Comparison of ENCODE assay signal across 18 cellular contexts in the genomic region with DNA sequence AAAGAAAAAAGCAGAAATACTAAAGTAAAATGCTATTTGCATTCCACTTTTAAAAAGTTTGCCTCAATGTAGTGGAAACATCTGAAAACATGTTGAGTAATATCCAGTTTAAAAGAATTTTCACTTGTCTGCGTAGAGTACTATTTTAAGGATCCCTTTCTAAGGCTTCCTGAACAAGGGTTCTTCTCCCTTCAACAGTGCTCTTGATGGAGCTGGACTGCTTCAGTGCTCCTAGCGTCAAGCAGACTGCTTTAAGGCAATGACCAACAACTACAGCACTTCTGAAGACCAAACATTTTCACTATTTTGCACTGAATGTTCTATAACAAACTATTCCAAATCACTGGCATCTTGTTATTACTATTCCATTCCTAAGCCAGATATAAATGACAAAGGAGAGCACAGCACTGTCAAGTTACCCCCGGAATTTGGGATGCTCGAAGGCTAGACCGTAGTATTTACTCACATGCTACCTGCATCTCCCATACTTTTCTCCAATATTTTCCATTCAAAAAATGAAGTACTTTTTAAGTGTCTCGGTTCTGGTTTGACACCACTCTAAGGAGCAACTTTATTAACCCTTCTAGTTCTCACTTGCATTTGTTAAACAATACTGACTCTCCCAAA. TPM values are rescaled to one million over a fixed set of nuclear protein-coding genes. Genes with fewer than 3 reads are reported as not detected.
DNase-seq lines count a peak whose midpoint lies in the region; ATAC-seq, FAIRE-seq and TF ChIP-seq lines count a peak whose summit lies in the region.
"Had no signal": no experiment of that assay in that cellular context is flagged by ENCODE, and none has a peak within 500 bp of the region (broad histone marks: within the 10 kb centered on the region; RNA-seq: fewer than 3 reads in every experiment).

No MANE protein-coding gene starts in this region.

- 71% methylated on average over 6 of the region's 6 CpGs for WGBS in HUES64

- dilution Hi-C loops in keratinocyte (cut with MboI; ENCODE audit: extremely low pct_ligation_motif_present, low sequenced_read_pairs): no loop called here

- peaks cover 3% of the 10 kb centered on the region for H3K36me3 Mint-ChIP-seq in activated naive CD8-positive, alpha-beta T cell
- peaks cover 10% of the 10 kb centered on the region for H3K36me3 Mint-ChIP-seq in activated naive CD8-positive, alpha-beta T cell treated with anti-CD3 and anti-CD28 coated beads for 36 hours

- H3K27me3 ChIP-seq in HUES64 (ENCODE audit: insufficient read depth, low read length) (no peaks in the 10 kb centered on the region), keratinocyte (ENCODE audit: control insufficient read depth, extremely low read depth, insufficient read depth, low read length) (no peaks in the 10 kb centered on the region), upper lobe of right lung (no peaks in the 10 kb centered on the region)
- H3K27me3 ChIP-seq: Peyer's patch had no signal

- no peak for TF ChIP-seq CTCF in keratinocyte (optimal IDR thresholded peaks at IDR 0.05 in 1 of 3, IDR thresholded peaks at IDR 0.05 in 1 of 3, conservative IDR thresholded peaks at IDR 0.05 in 1 of 3; ENCODE audit: extremely low read depth in 1 of 3, insufficient read depth in 2 of 3, low read length in 3 of 3)
- TF ChIP-seq CTCF in upper lobe of right lung (IDR thresholded peaks at IDR 0.05): no peak

- H3K9ac ChIP-seq in HUES64 (ENCODE audit: low read depth, low read length) (no peak overlapping the region), keratinocyte (ENCODE audit: control insufficient read depth, extremely low read depth, insufficient read depth, low read length) (no peak overlapping the region)

- H3K27me3 Mint-ChIP-seq in activated naive CD8-positive, alpha-beta T cell: no peaks in the 10 kb centered on the region
- no peaks in the 10 kb centered on the region for H3K27me3 Mint-ChIP-seq in activated naive CD8-positive, alpha-beta T cell treated with anti-CD3 and anti-CD28 coated beads for 36 hours
- H3K27me3 Mint-ChIP-seq: CD4-positive, CD25-positive, alpha-beta regulatory T cell had no signal

- H3K27ac Mint-ChIP-seq in activated naive CD8-positive, alpha-beta T cell: peak overlapping the region; percentile 46
- no peak overlapping the region for H3K27ac Mint-ChIP-seq in activated naive CD8-positive, alpha-beta T cell treated with anti-CD3 and anti-CD28 coated beads for 36 hours

- no peaks in the 10 kb centered on the region for H3K9me3 Mint-ChIP-seq in activated naive CD8-positive, alpha-beta T cell (ENCODE audit: low read depth)
- no peaks in the 10 kb centered on the region for H3K9me3 Mint-ChIP-seq in activated naive CD8-positive, alpha-beta T cell treated with anti-CD3 and anti-CD28 coated beads for 36 hours
- H3K9me3 Mint-ChIP-seq: CD4-positive, CD25-positive, alpha-beta regulatory T cell had no signal

- no peaks in the 10 kb centered on the region for H3K9me1 ChIP-seq in keratinocyte (ENCODE audit: control insufficient read depth, extremely low read depth, insufficient read depth, low read length)

- H3K4me3 Mint-ChIP-seq in activated naive CD8-positive, alpha-beta T cell: no peak overlapping the region
- H3K4me3 Mint-ChIP-seq in activated naive CD8-positive, alpha-beta T cell treated with anti-CD3 and anti-CD28 coated beads for 36 hours: no peak overlapping the region
- H3K4me3 Mint-ChIP-seq: CD4-positive, CD25-positive, alpha-beta regulatory T cell had no signal

- no peak overlapping the region for H3K4me2 ChIP-seq in keratinocyte (ENCODE audit: control insufficient read depth, extremely low read depth, insufficient read depth, low read depth, low read length)
- H3K4me2 ChIP-seq: A549 had no signal

- no peaks in the 10 kb centered on the region for H4K20me1 ChIP-seq in keratinocyte (ENCODE audit: control insufficient read depth, extremely low read depth, insufficient read depth, low read length)

- H3K4me1 Mint-ChIP-seq in activated naive CD8-positive, alpha-beta T cell (ENCODE audit: low read depth): peaks cover 18% of the 10 kb centered on the region
- peaks cover 19% of the 10 kb centered on the region for H3K4me1 Mint-ChIP-seq in activated naive CD8-positive, alpha-beta T cell treated with anti-CD3 and anti-CD28 coated beads for 36 hours

- H3K4me1 ChIP-seq in HUES64 (ENCODE audit: insufficient read depth, low read length) (peaks cover 32% of the 10 kb centered on the region), keratinocyte (ENCODE audit: control insufficient read depth, extremely low read depth, insufficient read depth, low read length) (no peaks in the 10 kb centered on the region), upper lobe of right lung (peaks cover 6% of the 10 kb centered on the region)
- H3K4me1 ChIP-seq: A549, Peyer's patch had no signal

- H3K36me3 ChIP-seq in HUES64 (ENCODE audit: insufficient read depth, low read length) (peaks cover 83% of the 10 kb centered on the region), keratinocyte (ENCODE audit: control insufficient read depth in 2 of 2, extremely low read depth in 1 of 2, insufficient read depth in 2 of 2, low read length in 2 of 2) (peaks cover 12 to 33% of the 10 kb centered on the region in 2 experiments), upper lobe of right lung (peaks cover 88% of the 10 kb centered on the region)

- H3K79me2 ChIP-seq in keratinocyte (ENCODE audit: control insufficient read depth, insufficient read depth, low read length): no peaks in the 10 kb centered on the region

- no peaks in the 10 kb centered on the region for H3K9me3 ChIP-seq in HUES64 (ENCODE audit: insufficient read depth, low read depth, low read length)
- no peaks in the 10 kb centered on the region for H3K9me3 ChIP-seq in keratinocyte (ENCODE audit: control insufficient read depth, low read depth, low read length)
- H3K9me3 ChIP-seq in upper lobe of right lung: no peaks in the 10 kb centered on the region
- H3K9me3 ChIP-seq: A549, Peyer's patch had no signal

- intact Hi-C loops in upper lobe of right lung (cut with DNase I): no loop called here

- H2AFZ ChIP-seq in keratinocyte (ENCODE audit: control insufficient read depth, low read length): no peak overlapping the region

- ATAC-seq in upper lobe of right lung: peak; percentile 68
- no peak for ATAC-seq in HG03342 (IDR thresholded peaks at IDR 0.05; ENCODE audit: unreplicated experiment)
- ATAC-seq: A549 had no signal

- H3K4me3 ChIP-seq in HUES64 (ENCODE audit: low read length) (no peak overlapping the region), keratinocyte (ENCODE audit: control insufficient read depth in 2 of 3, extremely low read depth in 1 of 3, insufficient read depth in 2 of 3, low read depth in 1 of 3, low read length in 3 of 3) (no peak overlapping the region), upper lobe of right lung (no peak overlapping the region)
- H3K4me3 ChIP-seq: A549, Peyer's patch had no signal

- DNase-seq in activated naive CD8-positive, alpha-beta T cell treated with anti-CD3 and anti-CD28 coated beads for 36 hours: no peak
- no peak for DNase-seq in keratinocyte (ENCODE audit: low read depth, low spot score)
- DNase-seq in upper lobe of right lung: no peak
- no peak for DNase-seq in SKM-1 (lab: John Stamatoyannopoulos, UW; ENCODE audit: unreplicated experiment)
- DNase-seq in glomerular visceral epithelial cell (ENCODE audit: extremely low spot score): no peak
- DNase-seq: CD4-positive, CD25-positive, alpha-beta regulatory T cell; DND-41; GF-D8; IMR-90; NCI-H1105 treated with DMSO at 0.1 percent for 48 hours; NCI-H187; NCI-H446 treated with DMSO at 0.1 percent for 48 hours; Peyer's patch; SHP77 had no signal

- H3K27ac ChIP-seq in HUES64 (ENCODE audit: low read depth, low read length) (peak overlapping the region; percentile 55; the same call in 1 of the 2 replicates), keratinocyte (ENCODE audit: control insufficient read depth, insufficient read depth, low read length) (no peak overlapping the region), upper lobe of right lung (no peak overlapping the region)
- H3K27ac ChIP-seq: A549, Peyer's patch had no signal

- peak; percentile 34 for FAIRE-seq in keratinocyte (lab: Jason Lieb, UNC)
- FAIRE-seq: A549 had no signal

RNA-seq across cellular contexts. Expression of gene TMEM165, which starts 36.1 kb away (rescaled TPM):
- total RNA-seq in activated naive CD8-positive, alpha-beta T cell treated with anti-CD3 and anti-CD28 coated beads for 36 hours: 10 to 100 TPM; 59.7 to 60.8 TPM
- 57.2 TPM for polyA plus RNA-seq in HUES64 (2013, experiment 1 of 2)
- polyA plus RNA-seq in HUES64 (2013, experiment 2 of 2): 55.2 TPM
- 71.8 to 144 TPM (median 132 TPM) in 3 replicates for polyA plus RNA-seq in keratinocyte
- 80.5 TPM for polyA plus RNA-seq in keratinocyte (2011; ENCODE audit: low read depth)
- polyA plus RNA-seq in keratinocyte (2011; cell fraction: cytosol; rRNA removed): 45.7 and 71.7 TPM in 2 replicates
- 133 and 164 TPM in 2 replicates for polyA plus RNA-seq in keratinocyte (2011; cell fraction: nucleus; rRNA removed)
- 50.8 and 60.0 TPM in 2 replicates for polyA plus RNA-seq in keratinocyte (2012; ENCODE audit: low replicate concordance)
- polyA minus RNA-seq in keratinocyte: 76.7 to 140 TPM (median 112 TPM) in 3 replicates
- 61.6 TPM for polyA minus RNA-seq in keratinocyte (2011; cell fraction: cytosol; rRNA and poly(A)+ RNA removed)
- 77.6 and 125 TPM in 2 replicates for polyA minus RNA-seq in keratinocyte (2011; cell fraction: nucleus; rRNA and poly(A)+ RNA removed)
- total RNA-seq in upper lobe of right lung: 141 TPM
